ENCODE assay signal across 1 cellular context in the genomic region with DNA sequence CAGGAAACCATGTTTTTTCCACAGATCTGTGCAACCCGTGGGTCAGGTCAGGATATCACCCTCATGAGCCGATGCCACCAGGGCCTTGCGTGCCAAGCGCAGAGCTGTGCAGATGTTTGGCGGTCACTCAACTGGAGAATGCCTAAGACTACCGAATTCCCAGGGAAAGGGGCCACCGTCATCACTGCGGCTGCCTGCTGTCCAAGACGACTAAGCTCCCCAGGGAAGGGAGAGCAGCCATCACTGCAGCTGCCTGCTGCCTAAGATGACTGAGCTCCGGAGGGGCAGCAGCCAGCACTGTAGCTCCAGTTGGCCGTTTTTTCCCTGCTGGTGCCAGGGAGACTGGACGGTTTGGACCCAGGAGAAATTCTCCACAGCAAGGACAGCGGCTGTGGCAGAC.
TF ChIP-seq lines count a peak whose summit lies in the region.

No MANE protein-coding gene starts in this region.

TF ChIP-seq in GM23338, 12 proteins besides CTCF, POLR2A, EP300 and RAD21 (continued from another document):
- TF ChIP-seq, protein P1, sequence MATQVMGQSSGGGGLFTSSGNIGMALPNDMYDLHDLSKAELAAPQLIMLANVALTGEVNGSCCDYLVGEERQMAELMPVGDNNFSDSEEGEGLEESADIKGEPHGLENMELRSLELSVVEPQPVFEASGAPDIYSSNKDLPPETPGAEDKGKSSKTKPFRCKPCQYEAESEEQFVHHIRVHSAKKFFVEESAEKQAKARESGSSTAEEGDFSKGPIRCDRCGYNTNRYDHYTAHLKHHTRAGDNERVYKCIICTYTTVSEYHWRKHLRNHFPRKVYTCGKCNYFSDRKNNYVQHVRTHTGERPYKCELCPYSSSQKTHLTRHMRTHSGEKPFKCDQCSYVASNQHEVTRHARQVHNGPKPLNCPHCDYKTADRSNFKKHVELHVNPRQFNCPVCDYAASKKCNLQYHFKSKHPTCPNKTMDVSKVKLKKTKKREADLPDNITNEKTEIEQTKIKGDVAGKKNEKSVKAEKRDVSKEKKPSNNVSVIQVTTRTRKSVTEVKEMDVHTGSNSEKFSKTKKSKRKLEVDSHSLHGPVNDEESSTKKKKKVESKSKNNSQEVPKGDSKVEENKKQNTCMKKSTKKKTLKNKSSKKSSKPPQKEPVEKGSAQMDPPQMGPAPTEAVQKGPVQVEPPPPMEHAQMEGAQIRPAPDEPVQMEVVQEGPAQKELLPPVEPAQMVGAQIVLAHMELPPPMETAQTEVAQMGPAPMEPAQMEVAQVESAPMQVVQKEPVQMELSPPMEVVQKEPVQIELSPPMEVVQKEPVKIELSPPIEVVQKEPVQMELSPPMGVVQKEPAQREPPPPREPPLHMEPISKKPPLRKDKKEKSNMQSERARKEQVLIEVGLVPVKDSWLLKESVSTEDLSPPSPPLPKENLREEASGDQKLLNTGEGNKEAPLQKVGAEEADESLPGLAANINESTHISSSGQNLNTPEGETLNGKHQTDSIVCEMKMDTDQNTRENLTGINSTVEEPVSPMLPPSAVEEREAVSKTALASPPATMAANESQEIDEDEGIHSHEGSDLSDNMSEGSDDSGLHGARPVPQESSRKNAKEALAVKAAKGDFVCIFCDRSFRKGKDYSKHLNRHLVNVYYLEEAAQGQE (IDR thresholded peaks at IDR 0.05; ENCODE audit: unreplicated experiment) = no peak
- no peak for TF ChIP-seq POLR2AphosphoS5 (IDR thresholded peaks at IDR 0.05; ENCODE audit: low read depth)
- TF ChIP-seq, protein P2, sequence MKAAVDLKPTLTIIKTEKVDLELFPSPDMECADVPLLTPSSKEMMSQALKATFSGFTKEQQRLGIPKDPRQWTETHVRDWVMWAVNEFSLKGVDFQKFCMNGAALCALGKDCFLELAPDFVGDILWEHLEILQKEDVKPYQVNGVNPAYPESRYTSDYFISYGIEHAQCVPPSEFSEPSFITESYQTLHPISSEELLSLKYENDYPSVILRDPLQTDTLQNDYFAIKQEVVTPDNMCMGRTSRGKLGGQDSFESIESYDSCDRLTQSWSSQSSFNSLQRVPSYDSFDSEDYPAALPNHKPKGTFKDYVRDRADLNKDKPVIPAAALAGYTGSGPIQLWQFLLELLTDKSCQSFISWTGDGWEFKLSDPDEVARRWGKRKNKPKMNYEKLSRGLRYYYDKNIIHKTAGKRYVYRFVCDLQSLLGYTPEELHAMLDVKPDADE (IDR thresholded peaks at IDR 0.05) = no peak
- no peak for TF ChIP-seq EZH2 (IDR thresholded peaks at IDR 0.05; ENCODE audit: low read depth, unreplicated experiment)
- no peak for TF ChIP-seq CREB1 (CRISPR knock-in tag; IDR thresholded peaks at IDR 0.05; ENCODE audit: low read depth)
- TF ChIP-seq, protein P3, sequence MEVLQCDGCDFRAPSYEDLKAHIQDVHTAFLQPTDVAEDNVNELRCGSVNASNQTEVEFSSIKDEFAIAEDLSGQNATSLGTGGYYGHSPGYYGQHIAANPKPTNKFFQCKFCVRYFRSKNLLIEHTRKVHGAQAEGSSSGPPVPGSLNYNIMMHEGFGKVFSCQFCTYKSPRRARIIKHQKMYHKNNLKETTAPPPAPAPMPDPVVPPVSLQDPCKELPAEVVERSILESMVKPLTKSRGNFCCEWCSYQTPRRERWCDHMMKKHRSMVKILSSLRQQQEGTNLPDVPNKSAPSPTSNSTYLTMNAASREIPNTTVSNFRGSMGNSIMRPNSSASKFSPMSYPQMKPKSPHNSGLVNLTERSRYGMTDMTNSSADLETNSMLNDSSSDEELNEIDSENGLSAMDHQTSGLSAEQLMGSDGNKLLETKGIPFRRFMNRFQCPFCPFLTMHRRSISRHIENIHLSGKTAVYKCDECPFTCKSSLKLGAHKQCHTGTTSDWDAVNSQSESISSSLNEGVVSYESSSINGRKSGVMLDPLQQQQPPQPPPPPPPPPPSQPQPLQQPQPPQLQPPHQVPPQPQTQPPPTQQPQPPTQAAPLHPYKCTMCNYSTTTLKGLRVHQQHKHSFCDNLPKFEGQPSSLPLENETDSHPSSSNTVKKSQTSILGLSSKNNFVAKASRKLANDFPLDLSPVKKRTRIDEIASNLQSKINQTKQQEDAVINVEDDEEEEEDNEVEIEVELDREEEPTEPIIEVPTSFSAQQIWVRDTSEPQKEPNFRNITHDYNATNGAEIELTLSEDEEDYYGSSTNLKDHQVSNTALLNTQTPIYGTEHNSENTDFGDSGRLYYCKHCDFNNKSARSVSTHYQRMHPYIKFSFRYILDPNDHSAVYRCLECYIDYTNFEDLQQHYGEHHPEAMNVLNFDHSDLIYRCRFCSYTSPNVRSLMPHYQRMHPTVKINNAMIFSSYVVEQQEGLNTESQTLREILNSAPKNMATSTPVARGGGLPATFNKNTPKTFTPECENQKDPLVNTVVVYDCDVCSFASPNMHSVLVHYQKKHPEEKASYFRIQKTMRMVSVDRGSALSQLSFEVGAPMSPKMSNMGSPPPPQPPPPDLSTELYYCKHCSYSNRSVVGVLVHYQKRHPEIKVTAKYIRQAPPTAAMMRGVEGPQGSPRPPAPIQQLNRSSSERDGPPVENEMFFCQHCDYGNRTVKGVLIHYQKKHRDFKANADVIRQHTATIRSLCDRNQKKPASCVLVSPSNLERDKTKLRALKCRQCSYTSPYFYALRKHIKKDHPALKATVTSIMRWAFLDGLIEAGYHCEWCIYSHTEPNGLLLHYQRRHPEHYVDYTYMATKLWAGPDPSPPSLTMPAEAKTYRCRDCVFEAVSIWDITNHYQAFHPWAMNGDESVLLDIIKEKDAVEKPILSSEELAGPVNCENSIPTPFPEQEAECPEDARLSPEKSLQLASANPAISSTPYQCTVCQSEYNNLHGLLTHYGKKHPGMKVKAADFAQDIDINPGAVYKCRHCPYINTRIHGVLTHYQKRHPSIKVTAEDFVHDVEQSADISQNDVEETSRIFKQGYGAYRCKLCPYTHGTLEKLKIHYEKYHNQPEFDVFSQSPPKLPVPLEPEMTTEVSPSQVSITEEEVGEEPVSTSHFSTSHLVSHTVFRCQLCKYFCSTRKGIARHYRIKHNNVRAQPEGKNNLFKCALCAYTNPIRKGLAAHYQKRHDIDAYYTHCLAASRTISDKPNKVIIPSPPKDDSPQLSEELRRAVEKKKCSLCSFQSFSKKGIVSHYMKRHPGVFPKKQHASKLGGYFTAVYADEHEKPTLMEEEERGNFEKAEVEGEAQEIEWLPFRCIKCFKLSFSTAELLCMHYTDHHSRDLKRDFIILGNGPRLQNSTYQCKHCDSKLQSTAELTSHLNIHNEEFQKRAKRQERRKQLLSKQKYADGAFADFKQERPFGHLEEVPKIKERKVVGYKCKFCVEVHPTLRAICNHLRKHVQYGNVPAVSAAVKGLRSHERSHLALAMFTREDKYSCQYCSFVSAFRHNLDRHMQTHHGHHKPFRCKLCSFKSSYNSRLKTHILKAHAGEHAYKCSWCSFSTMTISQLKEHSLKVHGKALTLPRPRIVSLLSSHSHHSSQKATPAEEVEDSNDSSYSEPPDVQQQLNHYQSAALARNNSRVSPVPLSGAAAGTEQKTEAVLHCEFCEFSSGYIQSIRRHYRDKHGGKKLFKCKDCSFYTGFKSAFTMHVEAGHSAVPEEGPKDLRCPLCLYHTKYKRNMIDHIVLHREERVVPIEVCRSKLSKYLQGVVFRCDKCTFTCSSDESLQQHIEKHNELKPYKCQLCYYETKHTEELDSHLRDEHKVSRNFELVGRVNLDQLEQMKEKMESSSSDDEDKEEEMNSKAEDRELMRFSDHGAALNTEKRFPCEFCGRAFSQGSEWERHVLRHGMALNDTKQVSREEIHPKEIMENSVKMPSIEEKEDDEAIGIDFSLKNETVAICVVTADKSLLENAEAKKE (CRISPR knock-in tag; IDR thresholded peaks at IDR 0.05) = no peak
- TF ChIP-seq ZNF331 (CRISPR knock-in tag; IDR thresholded peaks at IDR 0.05; ENCODE audit: low read depth) = no peak
- TF ChIP-seq JUNB (IDR thresholded peaks at IDR 0.05; ENCODE audit: unreplicated experiment) = no peak
- TF ChIP-seq NANOG (IDR thresholded peaks at IDR 0.05; ENCODE audit: borderline replicate concordance) = no peak
- no peak for TF ChIP-seq EZH2phosphoT487 (IDR thresholded peaks at IDR 0.05; ENCODE audit: unreplicated experiment)
TF ChIP-seq in GM23338: peak in this region for 0.
